9 cellular contexts compared by ENCODE assay signal in genomic region chr18:43277164-43277600, GRCh38. TPM values are rescaled to one million over a fixed set of nuclear protein-coding genes. Genes with fewer than 3 reads are reported as not detected.
DNase-seq lines count a peak whose midpoint lies in the region; ATAC-seq, FAIRE-seq and TF ChIP-seq lines count a peak whose summit lies in the region.
"Had no signal": no experiment of that assay in that cellular context is flagged by ENCODE, and none has a peak within 500 bp of the region (broad histone marks: within the 10 kb centered on the region; RNA-seq: fewer than 3 reads in every experiment).

Gene SYT4 (minus strand): TSS chr18:43277490. CDS start chr18:43277281, 209 bp downstream.

- H4K20me1 ChIP-seq in endothelial cell of umbilical vein (replicated peaks; ENCODE audit: control insufficient read depth, extremely low read depth, insufficient read depth, low read length): no peaks in the 10 kb centered on the region

- intact Hi-C loops in endothelial cell of umbilical vein (cut with micrococcal nuclease): loop anchor here (10.0 kb wide), 1 partner anchor 288 kb away; no protein-coding TSS in a partner anchor

- no peaks in the 10 kb centered on the region for H3K9me1 ChIP-seq in endothelial cell of umbilical vein (replicated peaks; ENCODE audit: control insufficient read depth, extremely low read depth, insufficient read depth, low read length)

- no peaks in the 10 kb centered on the region for H3K9me3 ChIP-seq in HAP-1
- no peaks in the 10 kb centered on the region for H3K9me3 ChIP-seq in endothelial cell of umbilical vein (replicated peaks; ENCODE audit: control insufficient read depth, insufficient read depth, low read length)
- no peaks in the 10 kb centered on the region for H3K9me3 ChIP-seq in effector memory CD4-positive, alpha-beta T cell (ENCODE audit: control insufficient read depth, low read length)

- no peaks in the 10 kb centered on the region for H3K4me1 Mint-ChIP-seq in effector memory CD8-positive, alpha-beta T cell (ENCODE audit: low read depth in 2 of 2)

- H3K27me3 ChIP-seq in HAP-1 (ENCODE audit: low read depth): peaks cover 9% of the 10 kb centered on the region
- no peaks in the 10 kb centered on the region for H3K27me3 ChIP-seq in endothelial cell of umbilical vein (ENCODE audit: control insufficient read depth in 2 of 2, insufficient read depth in 2 of 2, low read length in 2 of 2)
- H3K27me3 ChIP-seq in effector memory CD4-positive, alpha-beta T cell (replicated peaks; ENCODE audit: control insufficient read depth, insufficient read depth, low read length, poor library complexity, severe bottlenecking): no peaks in the 10 kb centered on the region

- TF ChIP-seq CTCF in endothelial cell of umbilical vein (IDR thresholded peaks at IDR 0.05; ENCODE audit: extremely low read depth in 1 of 2, insufficient read depth in 1 of 2, low read depth in 1 of 2, low read length in 2 of 2): no peak

- H3K4me1 ChIP-seq in HAP-1: no peaks in the 10 kb centered on the region
- no peaks in the 10 kb centered on the region for H3K4me1 ChIP-seq in endothelial cell of umbilical vein (ENCODE audit: control insufficient read depth, extremely low read depth, insufficient read depth, low read length)
- no peaks in the 10 kb centered on the region for H3K4me1 ChIP-seq in effector memory CD4-positive, alpha-beta T cell (ENCODE audit: control insufficient read depth, insufficient read depth, low read length, poor library complexity, severe bottlenecking)

- no peak for ATAC-seq in GM18868 (IDR thresholded peaks at IDR 0.05; ENCODE audit: unreplicated experiment)
- ATAC-seq in effector memory CD8-positive, alpha-beta T cell (replicated peaks): no peak
- no peak for ATAC-seq in GM21723 (IDR thresholded peaks at IDR 0.05; ENCODE audit: unreplicated experiment)

- H3K9me3 Mint-ChIP-seq in effector memory CD8-positive, alpha-beta T cell: no peaks in the 10 kb centered on the region

- no peak for TF ChIP-seq POLR2A in endothelial cell of umbilical vein (IDR thresholded peaks at IDR 0.05; ENCODE audit: low read depth, low read length)

- H3K79me2 ChIP-seq in endothelial cell of umbilical vein (ENCODE audit: control insufficient read depth, insufficient read depth, low read length): no peaks in the 10 kb centered on the region

- H3K9ac ChIP-seq in endothelial cell of umbilical vein (replicated peaks; ENCODE audit: extremely low read depth, insufficient read depth, low read length): no peak within 1 kb of the TSS

- no TSS peak for BruUV-seq in endothelial cell of umbilical vein (replicated peaks; lab: Mats Ljungman, UMichigan)

- H3K4me3 Mint-ChIP-seq in effector memory CD8-positive, alpha-beta T cell: no peak within 1 kb of the TSS

- no peaks in the 10 kb centered on the region for H3K27me3 Mint-ChIP-seq in effector memory CD8-positive, alpha-beta T cell

- H3K4me3 ChIP-seq in HAP-1 (no peak within 1 kb of the TSS), endothelial cell of umbilical vein (replicated peaks in 1 of 3; ENCODE audit: insufficient read depth in 1 of 3, low read depth in 1 of 3, low read length in 3 of 3) (no peak within 1 kb of the TSS)
- H3K4me3 ChIP-seq in effector memory CD4-positive, alpha-beta T cell (ENCODE audit: insufficient read depth, low read depth, low read length, poor library complexity, severe bottlenecking): no peak within 1 kb of the TSS

- H2AFZ ChIP-seq in endothelial cell of umbilical vein (ENCODE audit: low read depth, low read length): no peak within 1 kb of the TSS

- no peak within 1 kb of the TSS for H3K4me2 ChIP-seq in endothelial cell of umbilical vein (ENCODE audit: insufficient read depth, low read length)

- DNase-seq in HAP-1 (ENCODE audit: low spot score in 2 of 2) (peak; percentile 51 to 71), NCI-H524 treated with DMSO at 0.1 percent for 48 hours (lab: John Stamatoyannopoulos, UW) (peak; percentile 77), endothelial cell of umbilical vein (ENCODE audit: low read depth, low spot score) (peak; percentile 19), myocyte (ENCODE audit: low read depth) (peak; percentile 73)
- DNase-seq in effector memory CD8-positive, alpha-beta T cell: no peak
- DNase-seq in effector memory CD4-positive, alpha-beta T cell: no peak

- H3K36me3 Mint-ChIP-seq in effector memory CD8-positive, alpha-beta T cell (ENCODE audit: insufficient read depth): no peaks in the 10 kb centered on the region

- H3K27ac ChIP-seq in endothelial cell of umbilical vein (ENCODE audit: insufficient read depth, low read depth, low read length): no peak within 1 kb of the TSS
- H3K27ac ChIP-seq in effector memory CD4-positive, alpha-beta T cell (ENCODE audit: insufficient read depth, low read length, poor library complexity, severe bottlenecking): no peak within 1 kb of the TSS

- POLR2A ChIA-PET in endothelial cell of umbilical vein (lab: Charles Lee): no interaction called here

- dilution Hi-C loops in endothelial cell of umbilical vein (cut with MboI; ENCODE audit: extremely low pct_ligation_motif_present, low sequenced_read_pairs): no loop called here

- no peaks in the 10 kb centered on the region for H3K36me3 ChIP-seq in HAP-1 (replicated peaks)
- no peaks in the 10 kb centered on the region for H3K36me3 ChIP-seq in endothelial cell of umbilical vein (ENCODE audit: control insufficient read depth in 2 of 2, extremely low read depth in 1 of 2, insufficient read depth in 2 of 2, low read length in 2 of 2)
- no peaks in the 10 kb centered on the region for H3K36me3 ChIP-seq in effector memory CD4-positive, alpha-beta T cell (ENCODE audit: control insufficient read depth, insufficient read depth, low read length)

- in situ Hi-C loops in HAP-1 (cut with MboI; ENCODE audit: low sequenced_read_pairs): loop anchor here (10.0 kb wide), 1 partner anchor 1222 kb away; no protein-coding TSS in a partner anchor

- FAIRE-seq in endothelial cell of umbilical vein (lab: Jason Lieb, UNC): peak; percentile 28

- no peak within 1 kb of the TSS for H3K27ac Mint-ChIP-seq in effector memory CD8-positive, alpha-beta T cell

- CTCF ChIA-PET in endothelial cell of umbilical vein (lab: Charles Lee): interaction anchor here (1.2 to 3.9 kb wide), 3 partner anchors 681 to 1163 kb away, joined by 4 to 13 read pairs (median 5); no protein-coding TSS in a partner anchor

TF ChIP-seq in endothelial cell of umbilical vein, 7 proteins besides CTCF, POLR2A, EP300 and RAD21:
- no peak for TF ChIP-seq FOS (IDR thresholded peaks at IDR 0.05; ENCODE audit: borderline replicate concordance, insufficient read depth, low read length)
- TF ChIP-seq EZH2 (IDR thresholded peaks at IDR 0.05; ENCODE audit: borderline replicate concordance, low read depth, low read length, severe bottlenecking): no peak
- no peak for TF ChIP-seq MYC (IDR thresholded peaks at IDR 0.05; ENCODE audit: low read depth, low read length)
- TF ChIP-seq MAX (IDR thresholded peaks at IDR 0.05; ENCODE audit: insufficient read depth, insufficient read length): no peak
- TF ChIP-seq JUN (IDR thresholded peaks at IDR 0.05; ENCODE audit: borderline replicate concordance, insufficient read depth, insufficient read length, low read depth): no peak
- no peak for TF ChIP-seq POLR2AphosphoS5 (IDR thresholded peaks at IDR 0.05; ENCODE audit: insufficient read depth, low read depth, low read length)
- no peak for TF ChIP-seq GATA2 (IDR thresholded peaks at IDR 0.05; ENCODE audit: insufficient read depth, insufficient read length, low read depth, low read length)

RNA-seq across cellular contexts. Expression of gene SYT4, which starts in this region (rescaled TPM):
- total RNA-seq in endothelial cell of umbilical vein: not detected in 2 replicates
- polyA plus RNA-seq in endothelial cell of umbilical vein: not detected in 2 replicates
- polyA plus RNA-seq in endothelial cell of umbilical vein (2011; cell fraction: cytosol; rRNA removed): not detected in 2 replicates
- not detected in 2 replicates for polyA plus RNA-seq in endothelial cell of umbilical vein (2011; cell fraction: nucleus; rRNA removed)
- not detected in 2 replicates for polyA plus RNA-seq in endothelial cell of umbilical vein (2012)
- not detected in 2 replicates for polyA minus RNA-seq in endothelial cell of umbilical vein
- polyA minus RNA-seq in endothelial cell of umbilical vein (2011; cell fraction: cytosol; rRNA and poly(A)+ RNA removed): not detected
- polyA minus RNA-seq in endothelial cell of umbilical vein (2011; cell fraction: nucleus; rRNA and poly(A)+ RNA removed): not detected in 2 replicates
- total RNA-seq in myocyte: not detected in 2 replicates
- not detected for polyA plus RNA-seq in myocyte (2012)
- total RNA-seq: glomerular endothelial cell had no signal

Comparison
In these comparisons a context has a peak if more than half of its experiments do, and no peak if none do; other contexts are left out.
1. Peak in DNase-seq in endothelial cell of umbilical vein; RNA of the gene not detected or under 1 TPM.
2. Peak in DNase-seq in myocyte; RNA of the gene not detected or under 1 TPM.
3. DNase-seq: peak in HAP-1 (2 of 2) and NCI-H524 treated with DMSO at 0.1 percent for 48 hours (single experiment); none in effector memory CD8-positive, alpha-beta T cell (0 of 3) and effector memory CD4-positive, alpha-beta T cell (0 of 3).